8 cellular contexts compared by ENCODE assay signal in the genomic region with DNA sequence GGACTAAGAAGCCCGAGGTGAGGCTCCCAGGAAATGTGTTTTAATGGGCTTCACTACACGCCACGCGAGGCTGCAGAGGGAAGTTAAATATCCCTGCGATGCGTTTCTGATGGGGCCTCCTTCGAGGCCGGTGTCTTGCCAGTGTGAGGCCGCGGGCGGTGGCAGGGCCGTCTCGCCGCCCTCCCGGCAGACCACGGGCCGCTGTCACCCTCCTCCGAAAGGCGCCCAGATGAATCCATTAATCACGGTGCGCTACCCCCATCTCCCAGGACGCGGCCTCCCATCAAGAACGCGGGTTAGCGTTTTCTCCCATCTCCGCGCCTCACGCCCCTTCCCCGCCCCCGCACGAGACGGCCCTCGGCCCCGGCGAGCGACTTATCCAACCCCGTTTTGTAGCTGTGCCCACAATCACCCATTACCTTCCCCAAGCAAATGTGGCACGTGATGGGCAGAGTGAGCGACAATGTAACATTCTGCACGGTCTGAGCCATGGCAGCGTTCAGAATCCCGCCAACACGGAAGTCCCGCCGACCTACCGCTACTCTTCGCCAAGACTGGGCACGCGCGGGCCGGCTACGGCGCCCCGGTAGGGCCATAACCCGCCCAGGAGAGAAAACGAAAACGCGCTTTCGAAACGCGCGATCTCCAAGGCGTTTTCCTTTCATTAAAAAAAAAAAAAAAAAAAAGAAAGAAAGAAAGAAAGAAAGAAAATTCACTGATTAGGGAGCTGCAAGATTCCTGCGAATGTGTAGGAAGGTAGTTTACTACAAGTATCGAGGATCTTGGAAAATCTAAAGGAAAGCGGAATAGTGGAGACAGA. TPM values are rescaled to one million over a fixed set of nuclear protein-coding genes. Genes with fewer than 3 reads are reported as not detected.
DNase-seq lines count a peak whose midpoint lies in the region; ATAC-seq, FAIRE-seq and TF ChIP-seq lines count a peak whose summit lies in the region.

OBI1 (minus strand) TSS at position 526 of the 820 bp plus-strand sequence; CDS start at position 491, 35 bp downstream.

- H3K36me3 ChIP-seq in ascending aorta, result no peaks in the 10 kb centered on the region

- H3K27ac ChIP-seq in ascending aorta, result peak within 1 kb of the TSS; percentile 59 to 62
- peak within 1 kb of the TSS; percentile 26 for H3K27ac ChIP-seq in right cardiac atrium (ENCODE audit: low read length)

- H3K4me3 ChIP-seq in ascending aorta (peak within 1 kb of the TSS; percentile 94 to 96), right cardiac atrium (ENCODE audit: low read length) (peak within 1 kb of the TSS; percentile 58)

- ATAC-seq in GM18499 (IDR thresholded peaks at IDR 0.05; ENCODE audit: insufficient read depth, unreplicated experiment) (peak; percentile 51), HG02884 (IDR thresholded peaks at IDR 0.05; ENCODE audit: unreplicated experiment) (peak; percentile 66), right cardiac atrium (peak; percentile 99)

- FAIRE-seq in urothelium cell line (lab: Jason Lieb, UNC), result no peak

- under 1% methylated on average over 67 of the region's 67 CpGs for WGBS in right cardiac atrium

- DNase-seq in NCI-H146 treated with DMSO at 0.1 percent for 48 hours (lab: John Stamatoyannopoulos, UW; ENCODE audit: unreplicated experiment), result peak; percentile 76
- DNase-seq in T-helper 2 cell, result peak; percentile 79 to 93 (median 88)
- peak; percentile 59 to 95 for DNase-seq in ascending aorta (ENCODE audit: low spot score in 2 of 2)
- peak; percentile 92 to 97 (median 96) for DNase-seq in right cardiac atrium
- peak; percentile 77 for DNase-seq in pulmonary artery endothelial cell (ENCODE audit: low read depth, low spot score)
- peak; percentile 72 for DNase-seq in urothelium cell line (ENCODE audit: low spot score)

- H3K9me3 ChIP-seq in ascending aorta (no peaks in the 10 kb centered on the region), right cardiac atrium (ENCODE audit: control insufficient read depth, low read length) (no peaks in the 10 kb centered on the region)

- intact Hi-C loops in ascending aorta (cut with DNase I), result loop anchor here (10.0 kb wide), 2 partner anchors 746 to 964 kb away; partner anchors contain the start of genes RBM26 and SLAIN1
- intact Hi-C loops in right cardiac atrium (cut with DNase I), result no loop called here

- no peak for TF ChIP-seq CTCF in ascending aorta (IDR thresholded peaks at IDR 0.05)

- peaks cover 3 to 12% of the 10 kb centered on the region in 2 donors for H3K4me1 ChIP-seq in ascending aorta
- H3K4me1 ChIP-seq in right cardiac atrium (ENCODE audit: control insufficient read depth, insufficient read depth, low read length), result peaks cover 2% of the 10 kb centered on the region

- H3K27me3 ChIP-seq in ascending aorta (no peaks in the 10 kb centered on the region), right cardiac atrium (ENCODE audit: control insufficient read depth, insufficient read depth) (no peaks in the 10 kb centered on the region)

RNA-seq across cellular contexts. Expression of gene OBI1, which starts in this region (rescaled TPM):
- total RNA-seq in ascending aorta (1.8 TPM), right cardiac atrium (10 to 100 TPM in 1 of 4 donors, 1 to 10 TPM in 3; 8.5 to 11.0 (median 9.6) TPM), pulmonary artery endothelial cell (29.0 and 29.1 TPM in 2 replicates)
- 5.6 TPM for polyA plus RNA-seq in right cardiac atrium

Comparison
In these comparisons a context has a peak if more than half of its experiments do, and no peak if none do; other contexts are left out.
1. Peak in every context shown above with its lines: DNase-seq, ATAC-seq, H3K4me3 ChIP-seq and H3K27ac ChIP-seq.